Comparison of ENCODE assay signal across 21 cellular contexts in genomic region chr9:122254761-122255160, GRCh38. TPM values are rescaled to one million over a fixed set of nuclear protein-coding genes. Genes with fewer than 3 reads are reported as not detected.
"Had no signal": no experiment of that assay in that cellular context is flagged by ENCODE, and none has a peak within 500 bp of the region (broad histone marks: within the 10 kb centered on the region; RNA-seq: fewer than 3 reads in every experiment).

No MANE protein-coding gene starts in this region.

- ATAC-seq: gastrocnemius medialis; left lung; naive thymus-derived CD4-positive, alpha-beta T cell had no signal

- H3K4me1 ChIP-seq: left lung had no signal

- H3K27me3 Mint-ChIP-seq: naive thymus-derived CD4-positive, alpha-beta T cell; type B pancreatic cell had no signal

- H3K27ac Mint-ChIP-seq: nephron progenitor cell, type B pancreatic cell had no signal

- H3K27ac ChIP-seq: coronary artery, epithelial cell of prostate, esophagus muscularis mucosa, neutrophil, thyroid gland had no signal

- H3K27me3 ChIP-seq: dorsolateral prefrontal cortex, esophagus muscularis mucosa, gastrocnemius medialis, left lung, neutrophil, thyroid gland had no signal

- H3K4me3 Mint-ChIP-seq: immature natural killer cell; naive thymus-derived CD4-positive, alpha-beta T cell; nephron progenitor cell; type B pancreatic cell had no signal

- DNase-seq: dorsolateral prefrontal cortex; effector CD8-positive, alpha-beta T cell; gastrocnemius medialis; immature natural killer cell; left lung; mesendoderm; naive thymus-derived CD4-positive, alpha-beta T cell; nephron progenitor cell; right cardiac atrium; small intestine; stimulated activated CD4-positive, alpha-beta T cell treated with anti-CD3 and anti-CD28 coated beads, Interleukin-2, amount 100 ng/mL, for 48 hours; stimulated activated naive CD4-positive, alpha-beta T cell treated with Interleukin-2 at 50 U/mL for 16 hours; thyroid gland had no signal

- H3K9me3 ChIP-seq: esophagus muscularis mucosa, gastrocnemius medialis, left lung, neutrophil, thyroid gland had no signal

- H3K4me3 ChIP-seq: coronary artery, dorsolateral prefrontal cortex, esophagus muscularis mucosa, gastrocnemius medialis, left lung, thyroid gland had no signal

- H3K9me3 Mint-ChIP-seq: immature natural killer cell; naive thymus-derived CD4-positive, alpha-beta T cell; nephron progenitor cell; type B pancreatic cell had no signal

RNA-seq across cellular contexts. Expression of gene LHX6, which starts 26.0 kb away (rescaled TPM):
- total RNA-seq: chondrocyte; fibroblast of villous mesenchyme; naive thymus-derived CD4-positive, alpha-beta T cell; osteocyte had no signal
- polyA plus RNA-seq: immature natural killer cell; naive thymus-derived CD4-positive, alpha-beta T cell had no signal
